Comparison of ENCODE assay signal across 8 cellular contexts in genomic region chr17:80270836-80271235, GRCh38. TPM values are rescaled to one million over a fixed set of nuclear protein-coding genes. Genes with fewer than 3 reads are reported as not detected.
DNase-seq lines count a peak whose midpoint lies in the region; ATAC-seq and TF ChIP-seq lines count a peak whose summit lies in the region.

No MANE protein-coding gene starts in this region.

- H3K27me3 Mint-ChIP-seq in brain = peaks cover 4% of the 10 kb centered on the region

- no peak overlapping the region for H3K9ac ChIP-seq in neuronal stem cell (ENCODE audit: low read depth, low read length, poor library complexity)

- H2BK120ac ChIP-seq in neuronal stem cell (ENCODE audit: low read depth, low read length) = no peak overlapping the region

- H3K27ac Mint-ChIP-seq in brain = peak overlapping the region in 3 of 5 experiments; percentile 15 to 88 (median 30)

- intact Hi-C loops in tibial artery (cut with DNase I; ENCODE audit: low total_unique reads) = no loop called here

- TF ChIP-seq CTCF in GM13977 (IDR thresholded peaks at IDR 0.05; ENCODE audit: extremely low read depth, insufficient read depth, missing control alignments) (no peak), RWPE1 (conservative IDR thresholded peaks at IDR 0.05; ENCODE audit: low read depth) (no peak), brain (conservative IDR thresholded peaks at IDR 0.05) (no peak), tibial artery (IDR thresholded peaks at IDR 0.05) (no peak), right atrium auricular region (IDR thresholded peaks at IDR 0.05) (no peak)

- H3K36me3 ChIP-seq in neuronal stem cell (replicated peaks in 1 of 2; ENCODE audit: control insufficient read depth in 2 of 2, insufficient read depth in 2 of 2, low read length in 2 of 2) (peaks cover 7 to 16% of the 10 kb centered on the region in 2 donors), tibial artery (peaks cover 10 to 65% (median 36%) of the 10 kb centered on the region in 3 donors), right atrium auricular region (peaks cover 20% of the 10 kb centered on the region)

- H3K27ac ChIP-seq in RWPE1 = peak overlapping the region; percentile 23
- no peak overlapping the region for H3K27ac ChIP-seq in neuronal stem cell (replicated peaks; ENCODE audit: low read length)
- no peak overlapping the region for H3K27ac ChIP-seq in tibial artery
- H3K27ac ChIP-seq in right atrium auricular region = no peak overlapping the region

- in situ Hi-C loops in GM13977 (cut with MboI; ENCODE audit: low pct_unique_long_range_greater_than_20kb, low sequenced_read_pairs, unreplicated experiment) = no loop called here

- H3K79me1 ChIP-seq in neuronal stem cell (ENCODE audit: low read depth, low read length) = peaks cover 6% of the 10 kb centered on the region

- POLR2A ChIA-PET in RWPE1 (lab: Yijun Ruan, JAX; ENCODE audit: low non-redundant PET) = no interaction called here

- H3K18ac ChIP-seq in neuronal stem cell (ENCODE audit: low read length) = no peak overlapping the region

- H3K14ac ChIP-seq in neuronal stem cell (ENCODE audit: low read length) = no peak overlapping the region

- no peak for ATAC-seq in HG02759 (IDR thresholded peaks at IDR 0.05; ENCODE audit: unreplicated experiment)

- H3K4me1 ChIP-seq in neuronal stem cell (ENCODE audit: control insufficient read depth in 2 of 2, insufficient read depth in 1 of 2, low read depth in 1 of 2, low read length in 2 of 2) = peaks cover 8 to 12% of the 10 kb centered on the region in 2 donors
- H3K4me1 ChIP-seq in tibial artery = no peaks in the 10 kb centered on the region
- no peaks in the 10 kb centered on the region for H3K4me1 ChIP-seq in right atrium auricular region

- H2AK5ac ChIP-seq in neuronal stem cell (ENCODE audit: low read depth, low read length) = no peak overlapping the region

- WGBS in neuronal stem cell (ENCODE audit: extremely low coverage in 2 of 2, insufficient read length in 2 of 2, insufficient replicate concordance in 1 of 2), 2 donors = no CpG with 5 or more reads among the region's 4 CpGs

- no peak overlapping the region for H3K23ac ChIP-seq in neuronal stem cell (ENCODE audit: low read depth, low read length, poor library complexity)

- no peak overlapping the region for H4K91ac ChIP-seq in neuronal stem cell (ENCODE audit: low read depth, low read length, poor library complexity)

- no peaks in the 10 kb centered on the region for H3K4me1 Mint-ChIP-seq in brain

- CTCF ChIA-PET in RWPE1 (lab: Yijun Ruan, JAX) = no interaction called here

- H3K9me3 ChIP-seq in neuronal stem cell (replicated peaks in 1 of 2; ENCODE audit: control insufficient read depth in 2 of 2, insufficient read depth in 1 of 2, low read depth in 1 of 2, low read length in 2 of 2) (no peaks in the 10 kb centered on the region), tibial artery (no peaks in the 10 kb centered on the region), right atrium auricular region (no peaks in the 10 kb centered on the region)

- no peak overlapping the region for H3K4me3 ChIP-seq in neuronal stem cell (ENCODE audit: low read length in 2 of 2)
- H3K4me3 ChIP-seq in tibial artery = no peak overlapping the region
- no peak overlapping the region for H3K4me3 ChIP-seq in right atrium auricular region

- peaks cover 19% of the 10 kb centered on the region for H3K36me3 Mint-ChIP-seq in brain

- H2BK12ac ChIP-seq in neuronal stem cell (ENCODE audit: low read length) = no peak overlapping the region

- H3K4me3 Mint-ChIP-seq in brain = no peak overlapping the region

- H2AFZ ChIP-seq in neuronal stem cell (ENCODE audit: low read length) = peak overlapping the region; percentile 72

- H3K27me3 ChIP-seq in neuronal stem cell (ENCODE audit: control insufficient read depth in 3 of 3, insufficient read depth in 3 of 3, low read depth in 1 of 3, low read length in 3 of 3) (peaks cover 0 to 2% (median 0%) of the 10 kb centered on the region in 3 experiments), tibial artery (no peaks in the 10 kb centered on the region), right atrium auricular region (no peaks in the 10 kb centered on the region)

- H3K4ac ChIP-seq in neuronal stem cell (ENCODE audit: low read length) = no peak overlapping the region

- no peak overlapping the region for H2BK5ac ChIP-seq in neuronal stem cell (ENCODE audit: low read length)

- peak; percentile 64 for DNase-seq in GM13977 (ENCODE audit: low spot score)
- peak; percentile 81 for DNase-seq in RWPE1 (ENCODE audit: low spot score)
- DNase-seq in neuronal stem cell (ENCODE audit: low spot score) = peak; percentile 58
- DNase-seq in tibial artery = no peak
- DNase-seq in right atrium auricular region (ENCODE audit: low spot score) = no peak
- DNase-seq in NCI-H345 (lab: John Stamatoyannopoulos, UW) = no peak

- H3K4me2 ChIP-seq in neuronal stem cell (ENCODE audit: insufficient read depth, low read length, poor library complexity, severe bottlenecking) = no peak overlapping the region

- peaks cover 0 to 3% (median 0%) of the 10 kb centered on the region in 5 experiments for H3K9me3 Mint-ChIP-seq in brain

- no peak overlapping the region for H2BK15ac ChIP-seq in neuronal stem cell (ENCODE audit: low read length)

- no peak overlapping the region for H4K8ac ChIP-seq in neuronal stem cell (ENCODE audit: low read depth, low read length)

RNA-seq across cellular contexts. Expression of gene RNF213, which starts 10.2 kb away (rescaled TPM):
- 23.1 TPM for polyA plus RNA-seq in brain (ENCODE audit: insufficient read depth, low read depth, low replicate concordance)
- 17.4 TPM for polyA plus RNA-seq in neuronal stem cell (2013, experiment 1 of 2)
- polyA plus RNA-seq in neuronal stem cell (2013, experiment 2 of 2) = 18.4 TPM
- 10 to 100 TPM; 27.3 to 36.8 TPM for total RNA-seq in right atrium auricular region

RNA-seq across cellular contexts. Expression of gene SLC26A11, which starts 50.6 kb away (rescaled TPM):
- polyA plus RNA-seq in brain (ENCODE audit: insufficient read depth, low read depth, low replicate concordance) = 24.5 TPM
- polyA plus RNA-seq in neuronal stem cell (2013, experiment 1 of 2) = 14.4 TPM
- polyA plus RNA-seq in neuronal stem cell (2013, experiment 2 of 2) = 14.7 TPM
- total RNA-seq in right atrium auricular region = 1 to 10 TPM; 2.2 to 9.0 TPM

RNA-seq across cellular contexts. Expression of gene SGSH, which starts 50.7 kb away (rescaled TPM):
- 12.6 TPM for polyA plus RNA-seq in brain (ENCODE audit: insufficient read depth, low read depth, low replicate concordance)
- 8.1 TPM for polyA plus RNA-seq in neuronal stem cell (2013, experiment 1 of 2)
- 7.7 TPM for polyA plus RNA-seq in neuronal stem cell (2013, experiment 2 of 2)
- 10 to 100 TPM; 10.6 to 13.7 TPM for total RNA-seq in right atrium auricular region

Comparison
In these comparisons a context has a peak if more than half of its experiments do, and no peak if none do; other contexts are left out.
1. DNase-seq: peak in GM13977 (single experiment), RWPE1 (single experiment) and neuronal stem cell (single experiment); none in tibial artery (0 of 2), right atrium auricular region (single experiment) and NCI-H345 (single experiment).